8 cellular contexts compared by ENCODE assay signal in genomic region chr4:69881173-69881773, GRCh38. TPM values are rescaled to one million over a fixed set of nuclear protein-coding genes. Genes with fewer than 3 reads are reported as not detected.
A peak's percentile ranks its signal among the peaks of the same experiment; 100 is the strongest.
DNase-seq lines count a peak whose midpoint lies in the region; ATAC-seq, FAIRE-seq and TF ChIP-seq lines count a peak whose summit lies in the region.

No MANE protein-coding gene starts in this region.

- H3K4me3 ChIP-seq in OCI-LY1 (ENCODE audit: low read depth, low read length, poor library complexity, severe bottlenecking) (no peak overlapping the region), bronchial epithelial cell (ENCODE audit: low read depth, low read length) (no peak overlapping the region), liver (ENCODE audit: low read depth in 1 of 3, low read length in 3 of 3) (no peak overlapping the region), tibial artery (no peak overlapping the region)

- peak; percentile 59 for ATAC-seq in GM19025 (IDR thresholded peaks at IDR 0.05; ENCODE audit: low read depth, unreplicated experiment)
- ATAC-seq in HG03354 (IDR thresholded peaks at IDR 0.05; ENCODE audit: poor library complexity, severe bottlenecking, unreplicated experiment), result peak; percentile 89

- no peaks in the 10 kb centered on the region for H3F3A ChIP-seq in OCI-LY1 (ENCODE audit: insufficient read depth, low read length)

- H2AFZ ChIP-seq in OCI-LY1 (ENCODE audit: low read length), result no peak overlapping the region

- peak; percentile 66 for TF ChIP-seq CTCF in OCI-LY1 (IDR thresholded peaks at IDR 0.05; ENCODE audit: low read length)
- TF ChIP-seq CTCF in bronchial epithelial cell (IDR thresholded peaks at IDR 0.05; ENCODE audit: insufficient read depth, low read length, severe bottlenecking), result peak; percentile 72
- TF ChIP-seq CTCF in liver (IDR thresholded peaks at IDR 0.05; ENCODE audit: low read depth, low read length, missing input control), result peak; percentile 98
- TF ChIP-seq CTCF in tibial artery (IDR thresholded peaks at IDR 0.05), result peak; percentile 49 to 57

- H3K79me2 ChIP-seq in OCI-LY1 (ENCODE audit: insufficient read depth, low read length), result no peaks in the 10 kb centered on the region

- DNase-seq in DMS53 treated with DMSO at 0.1 percent for 48 hours (lab: John Stamatoyannopoulos, UW; ENCODE audit: unreplicated experiment), result peak; percentile 39
- DNase-seq in bronchial epithelial cell (ENCODE audit: low read depth), result peak; percentile 48
- DNase-seq in tibial artery, result peak in 1 of 2 donors; percentile 28
- no peak for DNase-seq in occipital lobe (lab: John Stamatoyannopoulos, UW)

- no peak for FAIRE-seq in bronchial epithelial cell (lab: Jason Lieb, UNC)

- no peaks in the 10 kb centered on the region for H3K36me3 ChIP-seq in OCI-LY1 (ENCODE audit: insufficient read depth, low read length)
- no peaks in the 10 kb centered on the region for H3K36me3 ChIP-seq in bronchial epithelial cell (ENCODE audit: control insufficient read depth, insufficient read depth, low read length)
- H3K36me3 ChIP-seq in liver (ENCODE audit: control insufficient read depth in 4 of 4, insufficient read depth in 3 of 4, low read depth in 1 of 4, low read length in 3 of 4), result no peaks in the 10 kb centered on the region
- H3K36me3 ChIP-seq in tibial artery, result no peaks in the 10 kb centered on the region

- no peaks in the 10 kb centered on the region for H3K9me2 ChIP-seq in OCI-LY1 (ENCODE audit: low read depth, low read length)

- H3K9ac ChIP-seq in OCI-LY1 (ENCODE audit: low read length), result no peak overlapping the region
- H3K9ac ChIP-seq in liver (ENCODE audit: low read depth in 1 of 2, low read length in 2 of 2), result peak overlapping the region in 1 of 2 donors; percentile 38

- H3K9me3 ChIP-seq in OCI-LY1 (ENCODE audit: low read length) (no peaks in the 10 kb centered on the region), liver (ENCODE audit: control insufficient read depth in 4 of 4, low read length in 3 of 4) (peaks cover 0 to 3% (median under 1%) of the 10 kb centered on the region in 4 donors), tibial artery (no peaks in the 10 kb centered on the region)

- intact Hi-C loops in tibial artery (cut with DNase I; ENCODE audit: low total_unique reads), result loop anchor here (5.0 kb wide), 1 partner anchor 194 kb away; no protein-coding TSS in a partner anchor

- TF ChIP-seq RAD21 in liver (IDR thresholded peaks at IDR 0.05), result peak; percentile 99 to 100

- H3K4me1 ChIP-seq in OCI-LY1 (ENCODE audit: insufficient read depth, low read length, severe bottlenecking), result no peaks in the 10 kb centered on the region
- peaks cover 0 to 6% (median 4%) of the 10 kb centered on the region in 4 donors for H3K4me1 ChIP-seq in liver (ENCODE audit: control insufficient read depth in 4 of 4, insufficient read depth in 4 of 4, low read length in 3 of 4)
- no peaks in the 10 kb centered on the region for H3K4me1 ChIP-seq in tibial artery

- no peak overlapping the region for H3K4me2 ChIP-seq in OCI-LY1 (ENCODE audit: low read length)

- H3K27ac ChIP-seq in OCI-LY1 (ENCODE audit: low read depth, low read length, poor library complexity, severe bottlenecking) (no peak overlapping the region), liver (ENCODE audit: low read depth in 1 of 2, low read length in 2 of 2) (no peak overlapping the region), tibial artery (no peak overlapping the region)

- H4K20me1 ChIP-seq in OCI-LY1 (ENCODE audit: insufficient read depth, low read length), result no peaks in the 10 kb centered on the region

- H3K27me3 ChIP-seq in OCI-LY1 (ENCODE audit: insufficient read depth, low read length), result no peaks in the 10 kb centered on the region
- H3K27me3 ChIP-seq in bronchial epithelial cell (ENCODE audit: control insufficient read depth, insufficient read depth, low read length), result no peaks in the 10 kb centered on the region
- no peaks in the 10 kb centered on the region for H3K27me3 ChIP-seq in liver (ENCODE audit: control insufficient read depth in 4 of 4, insufficient read depth in 4 of 4, low read length in 3 of 4)
- H3K27me3 ChIP-seq in tibial artery, result no peaks in the 10 kb centered on the region

TF ChIP-seq in liver, 16 proteins besides CTCF, POLR2A, EP300 and RAD21:
- TF ChIP-seq HNF4G (IDR thresholded peaks at IDR 0.05), result no peak
- no peak for TF ChIP-seq REST (IDR thresholded peaks at IDR 0.05)
- TF ChIP-seq HNF4A (conservative IDR thresholded peaks at IDR 0.05), result peak in 1 of 2 donors; percentile 6
- TF ChIP-seq YY1 (IDR thresholded peaks at IDR 0.05), result no peak

RNA-seq across cellular contexts. Expression of gene SULT1E1, which starts 21.3 kb away (rescaled TPM):
- total RNA-seq in bronchial epithelial cell (1.1 and 5.5 TPM in 2 replicates), liver (10 to 100 TPM; 14.7 to 63.0 TPM), occipital lobe (8.4 TPM)
- polyA plus RNA-seq in liver, result 10 to 100 TPM in 1 of 2 donors, 1 to 10 TPM in 1; 1.8 to 26.0 TPM

RNA-seq across cellular contexts. Expression of gene CSN1S1, which starts 49.6 kb away (rescaled TPM):
- total RNA-seq in bronchial epithelial cell (not detected in 2 replicates), liver (not detected), occipital lobe (not detected)
- polyA plus RNA-seq in liver, result not detected
